ENCODE assay signal across 8 cellular contexts in the genomic region with DNA sequence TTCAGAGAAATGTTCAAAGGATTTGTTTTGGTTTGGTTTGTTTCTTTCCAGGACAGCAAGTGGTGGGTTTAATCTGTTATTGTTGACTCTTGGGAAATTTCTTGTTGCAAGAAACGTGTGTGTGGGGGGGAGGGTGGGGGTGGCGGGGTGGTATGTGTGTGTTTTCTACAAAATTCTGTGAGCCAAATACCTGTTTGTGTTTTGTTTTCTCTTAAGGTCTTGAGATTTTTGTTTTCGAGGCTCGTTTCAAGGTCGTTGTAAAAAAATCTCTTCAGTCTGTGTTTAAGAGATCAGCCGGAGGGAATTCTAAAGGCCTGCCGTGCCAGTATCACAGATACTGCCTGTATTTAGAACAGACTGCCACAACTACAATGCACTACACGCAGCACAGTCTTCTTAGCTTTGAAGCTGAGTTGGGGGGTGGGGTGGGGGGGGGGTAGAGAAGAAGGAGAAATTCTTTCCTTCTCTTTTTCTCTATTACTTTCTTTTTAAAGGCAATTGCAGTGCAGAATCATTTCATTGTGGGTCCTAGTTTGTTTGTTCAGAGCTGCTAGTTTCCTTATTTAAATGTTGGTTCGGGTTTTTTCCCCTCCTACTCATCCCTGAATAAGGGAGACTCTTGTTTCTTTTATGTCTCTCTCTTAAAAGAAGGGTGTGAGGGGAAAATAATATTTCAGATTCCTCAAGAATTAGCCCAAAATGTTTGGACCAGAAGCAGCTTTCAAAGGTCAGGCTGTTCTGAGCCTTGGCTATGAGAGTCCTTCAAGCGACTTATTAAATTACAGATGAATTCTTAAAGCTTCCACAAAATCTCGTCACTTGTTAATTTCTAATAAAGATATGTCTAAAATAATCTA. TPM values are rescaled to one million over a fixed set of nuclear protein-coding genes. Genes with fewer than 3 reads are reported as not detected.
DNase-seq lines count a peak whose midpoint lies in the region; ATAC-seq and FAIRE-seq lines count a peak whose summit lies in the region.

No MANE protein-coding gene starts in this region.

- H3K9me3 Mint-ChIP-seq in activated CD8-positive, alpha-beta T cell treated with anti-CD3 and anti-CD28 coated beads, Interleukin-2, amount 10 ng/mL, durations not matched to agents 7 days and 5 days (ENCODE audit: insufficient read depth): no peaks in the 10 kb centered on the region

- peak; percentile 12 for DNase-seq in SHP77 (lab: John Stamatoyannopoulos, UW)
- DNase-seq in SHP77 treated with DMSO at 0.1 percent for 48 hours (lab: John Stamatoyannopoulos, UW): no peak
- peak; percentile 53 for DNase-seq in activated CD8-positive, alpha-beta T cell treated with anti-CD3 and anti-CD28 coated beads, Interleukin-2, amount 10 ng/mL, durations not matched to agents 7 days and 5 days
- peak; percentile 67 for DNase-seq in globus pallidus (ENCODE audit: low spot score)
- DNase-seq in putamen (ENCODE audit: low spot score): peak; percentile 50
- DNase-seq in stimulated activated CD8-positive, alpha-beta memory T cell treated with anti-CD3 and anti-CD28 coated beads, Interleukin-4, amount 100 ng/mL, for 48 hours: no peak
- no peak for DNase-seq in NCI-H1930 (lab: John Stamatoyannopoulos, UW)
- DNase-seq in frontal cortex (ENCODE audit: low spot score in 2 of 2): no peak

- CTCF ChIA-PET in activated CD8-positive, alpha-beta T cell treated with anti-CD3 and anti-CD28 coated beads, Interleukin-2, amount 10 ng/mL, durations not matched to agents 7 days and 5 days (lab: Charles Lee): interaction anchor here (1.0 to 6.4 kb wide), 50 partner anchors 8 to 1295 kb away, joined by 3 to 101 read pairs (median 5); a partner anchor contains a TSS

- peak overlapping the region; percentile 100 for H3K4me3 Mint-ChIP-seq in activated CD8-positive, alpha-beta T cell treated with anti-CD3 and anti-CD28 coated beads, Interleukin-2, amount 10 ng/mL, durations not matched to agents 7 days and 5 days

- peaks cover 28% of the 10 kb centered on the region for H3K36me3 Mint-ChIP-seq in activated CD8-positive, alpha-beta T cell treated with anti-CD3 and anti-CD28 coated beads, Interleukin-2, amount 10 ng/mL, durations not matched to agents 7 days and 5 days (ENCODE audit: low read depth)

- no peak for FAIRE-seq in frontal cortex (lab: Jason Lieb, UNC)

- H3K27ac Mint-ChIP-seq in activated CD8-positive, alpha-beta T cell treated with anti-CD3 and anti-CD28 coated beads, Interleukin-2, amount 10 ng/mL, durations not matched to agents 7 days and 5 days: peak overlapping the region; percentile 100

- POLR2A ChIA-PET in activated CD8-positive, alpha-beta T cell treated with anti-CD3 and anti-CD28 coated beads, Interleukin-2, amount 10 ng/mL, durations not matched to agents 7 days and 5 days (lab: Charles Lee): interaction anchor here (0.9 to 9.0 kb wide), 21 partner anchors 9 to 1168 kb away, joined by 3 to 195 read pairs (median 5); a partner anchor contains a TSS

- H3K4me1 Mint-ChIP-seq in activated CD8-positive, alpha-beta T cell treated with anti-CD3 and anti-CD28 coated beads, Interleukin-2, amount 10 ng/mL, durations not matched to agents 7 days and 5 days (ENCODE audit: low read depth): peaks cover 58% of the 10 kb centered on the region

- no peaks in the 10 kb centered on the region for H3K27me3 Mint-ChIP-seq in activated CD8-positive, alpha-beta T cell treated with anti-CD3 and anti-CD28 coated beads, Interleukin-2, amount 10 ng/mL, durations not matched to agents 7 days and 5 days (ENCODE audit: low read depth)

- ATAC-seq in activated CD8-positive, alpha-beta T cell treated with anti-CD3 and anti-CD28 coated beads, Interleukin-2, amount 10 ng/mL, durations not matched to agents 7 days and 5 days: no peak

RNA-seq across cellular contexts. Expression of a gene that starts 1.4 kb away (rescaled TPM):
- 10 to 100 TPM; 11.8 to 12.6 TPM for total RNA-seq in activated CD8-positive, alpha-beta T cell treated with anti-CD3 and anti-CD28 coated beads, Interleukin-2, amount 10 ng/mL, durations not matched to agents 7 days and 5 days
- total RNA-seq in frontal cortex: 16.7 TPM

RNA-seq across cellular contexts. Expression of a gene that starts 44.4 kb away (rescaled TPM):
- total RNA-seq in activated CD8-positive, alpha-beta T cell treated with anti-CD3 and anti-CD28 coated beads, Interleukin-2, amount 10 ng/mL, durations not matched to agents 7 days and 5 days: not detected
- not detected for total RNA-seq in frontal cortex

Comparison
In these comparisons a context has a peak if more than half of its experiments do, and no peak if none do; other contexts are left out.
1. DNase-seq: peak in SHP77 (2 of 2), activated CD8-positive, alpha-beta T cell treated with anti-CD3 and anti-CD28 coated beads, Interleukin-2, amount 10 ng/mL, durations not matched to agents 7 days and 5 days (single experiment), globus pallidus (single experiment) and putamen (single experiment); none in SHP77 treated with DMSO at 0.1 percent for 48 hours (single experiment), stimulated activated CD8-positive, alpha-beta memory T cell treated with anti-CD3 and anti-CD28 coated beads, Interleukin-4, amount 100 ng/mL, for 48 hours (single experiment), NCI-H1930 (0 of 2) and frontal cortex (0 of 2).